Comparison of ENCODE assay signal across 15 cellular contexts in genomic region chr10:132932461-132933307, GRCh38. TPM values are rescaled to one million over a fixed set of nuclear protein-coding genes. Genes with fewer than 3 reads are reported as not detected.
DNase-seq lines count a peak whose midpoint lies in the region; ATAC-seq and TF ChIP-seq lines count a peak whose summit lies in the region.
"Had no signal": no experiment of that assay in that cellular context is flagged by ENCODE, and none has a peak within 500 bp of the region (broad histone marks: within the 10 kb centered on the region; RNA-seq: fewer than 3 reads in every experiment).

No MANE protein-coding gene starts in this region.

- DNase-seq in activated naive CD4-positive, alpha-beta T cell treated with anti-CD3 and anti-CD28 coated beads for 36 hours = no peak
- no peak for DNase-seq in activated naive CD4-positive, alpha-beta T cell treated with Interleukin-2 at 50 U/mL for 16 hours
- DNase-seq in left lobe of liver (ENCODE audit: low spot score) (no peak), NCI-H524 (lab: John Stamatoyannopoulos, UW) (no peak)
- no peak for DNase-seq in stimulated activated naive B cell treated with anti-CD40 and anti-IgM and Interleukin-4, amounts not matched to agents 10 μg/mL and 1 μg/mL and 100 μg/mL, for 72 hours
- DNase-seq in CD8-positive, alpha-beta memory T cell = no peak
- DNase-seq: heart right ventricle, naive B cell, NCI-H345 had no signal

- H3K36me3 Mint-ChIP-seq in activated naive CD4-positive, alpha-beta T cell treated with anti-CD3 and anti-CD28 coated beads for 36 hours (ENCODE audit: low read depth) = no peaks in the 10 kb centered on the region
- peaks cover 0 to 13% of the 10 kb centered on the region in 2 donors for H3K36me3 Mint-ChIP-seq in stimulated activated naive B cell treated with anti-CD40 and anti-IgM and Interleukin-4, amounts not matched to agents 10 μg/mL and 1 μg/mL and 100 μg/mL, for 72 hours
- H3K36me3 Mint-ChIP-seq in CD8-positive, alpha-beta memory T cell = no peaks in the 10 kb centered on the region
- H3K36me3 Mint-ChIP-seq: naive B cell had no signal

- H3K36me3 ChIP-seq in Loucy (ENCODE audit: insufficient read depth, low read length) = no peaks in the 10 kb centered on the region
- no peaks in the 10 kb centered on the region for H3K36me3 ChIP-seq in CD8-positive, alpha-beta memory T cell (ENCODE audit: insufficient read depth, low read length)
- H3K36me3 ChIP-seq: esophagus muscularis mucosa, heart right ventricle had no signal

- H3K27ac Mint-ChIP-seq in activated naive CD4-positive, alpha-beta T cell treated with anti-CD3 and anti-CD28 coated beads for 36 hours = peak overlapping the region; percentile 76
- H3K27ac Mint-ChIP-seq in stimulated activated naive B cell treated with anti-CD40 and anti-IgM and Interleukin-4, amounts not matched to agents 10 μg/mL and 1 μg/mL and 100 μg/mL, for 72 hours = peak overlapping the region; percentile 90
- H3K27ac Mint-ChIP-seq in CD8-positive, alpha-beta memory T cell = no peak overlapping the region

- POLR2A ChIA-PET in CD8-positive, alpha-beta memory T cell (lab: Charles Lee) = no interaction called here

- H3K9ac ChIP-seq in Loucy (ENCODE audit: low read depth, low read length, poor library complexity, severe bottlenecking) = peak overlapping the region; percentile 72

- H3K79me2 ChIP-seq in Loucy (ENCODE audit: insufficient read depth, low read length) = no peaks in the 10 kb centered on the region

- H3K4me1 ChIP-seq in Loucy (ENCODE audit: insufficient read depth, low read length, poor library complexity, severe bottlenecking) = no peaks in the 10 kb centered on the region
- H3K4me1 ChIP-seq in CD8-positive, alpha-beta memory T cell (ENCODE audit: insufficient read depth, low read length) = no peaks in the 10 kb centered on the region
- H3K4me1 ChIP-seq: esophagus muscularis mucosa, heart right ventricle had no signal

- H3F3A ChIP-seq in Loucy (ENCODE audit: low read depth) = no peaks in the 10 kb centered on the region

- H3K9me3 Mint-ChIP-seq in activated naive CD4-positive, alpha-beta T cell treated with anti-CD3 and anti-CD28 coated beads for 36 hours = peaks cover 9% of the 10 kb centered on the region
- H3K9me3 Mint-ChIP-seq in stimulated activated naive B cell treated with anti-CD40 and anti-IgM and Interleukin-4, amounts not matched to agents 10 μg/mL and 1 μg/mL and 100 μg/mL, for 72 hours = peaks cover 11 to 16% of the 10 kb centered on the region in 2 donors
- H3K9me3 Mint-ChIP-seq in CD8-positive, alpha-beta memory T cell = no peaks in the 10 kb centered on the region

- ATAC-seq in left lobe of liver = peak; percentile 46
- ATAC-seq in stimulated activated naive B cell treated with anti-CD40 and anti-IgM and Interleukin-4, amounts not matched to agents 10 μg/mL and 1 μg/mL and 100 μg/mL, for 72 hours (replicated peaks) = no peak
- no peak for ATAC-seq in GM21367 (IDR thresholded peaks at IDR 0.05; ENCODE audit: unreplicated experiment)
- ATAC-seq: sciatic nerve had no signal

- no peaks in the 10 kb centered on the region for H3K27me3 Mint-ChIP-seq in activated naive CD4-positive, alpha-beta T cell treated with anti-CD3 and anti-CD28 coated beads for 36 hours (ENCODE audit: low read depth)
- H3K27me3 Mint-ChIP-seq in stimulated activated naive B cell treated with anti-CD40 and anti-IgM and Interleukin-4, amounts not matched to agents 10 μg/mL and 1 μg/mL and 100 μg/mL, for 72 hours = no peaks in the 10 kb centered on the region
- no peaks in the 10 kb centered on the region for H3K27me3 Mint-ChIP-seq in CD8-positive, alpha-beta memory T cell
- H3K27me3 Mint-ChIP-seq: naive B cell had no signal

- peaks cover 25% of the 10 kb centered on the region for H3K4me1 Mint-ChIP-seq in activated naive CD4-positive, alpha-beta T cell treated with anti-CD3 and anti-CD28 coated beads for 36 hours (ENCODE audit: low read depth)
- peaks cover 21 to 28% of the 10 kb centered on the region in 2 donors for H3K4me1 Mint-ChIP-seq in stimulated activated naive B cell treated with anti-CD40 and anti-IgM and Interleukin-4, amounts not matched to agents 10 μg/mL and 1 μg/mL and 100 μg/mL, for 72 hours
- H3K4me1 Mint-ChIP-seq in CD8-positive, alpha-beta memory T cell = peaks cover 0 to 2% (median 0%) of the 10 kb centered on the region in 3 donors

- H3K27me3 ChIP-seq in Loucy (ENCODE audit: insufficient read depth, low read length, poor library complexity, severe bottlenecking) = no peaks in the 10 kb centered on the region
- H3K27me3 ChIP-seq in CD8-positive, alpha-beta memory T cell (ENCODE audit: insufficient read depth, low read length, poor library complexity, severe bottlenecking) = no peaks in the 10 kb centered on the region

- no peak overlapping the region for H2AFZ ChIP-seq in Loucy (ENCODE audit: low read length)

- H4K20me1 ChIP-seq in Loucy (ENCODE audit: insufficient read depth, low read length, poor library complexity, severe bottlenecking) = no peaks in the 10 kb centered on the region

- H3K4me2 ChIP-seq in Loucy (ENCODE audit: low read depth, low read length, poor library complexity, severe bottlenecking) = no peak overlapping the region

- no peak overlapping the region for H3K4me3 Mint-ChIP-seq in activated naive CD4-positive, alpha-beta T cell treated with anti-CD3 and anti-CD28 coated beads for 36 hours
- H3K4me3 Mint-ChIP-seq in stimulated activated naive B cell treated with anti-CD40 and anti-IgM and Interleukin-4, amounts not matched to agents 10 μg/mL and 1 μg/mL and 100 μg/mL, for 72 hours = no peak overlapping the region
- no peak overlapping the region for H3K4me3 Mint-ChIP-seq in CD8-positive, alpha-beta memory T cell

- H3K9me3 ChIP-seq in Loucy (ENCODE audit: insufficient read depth, low read depth, low read length) = no peaks in the 10 kb centered on the region
- no peaks in the 10 kb centered on the region for H3K9me3 ChIP-seq in CD8-positive, alpha-beta memory T cell (ENCODE audit: low read length)
- H3K9me3 ChIP-seq: esophagus muscularis mucosa, heart right ventricle had no signal

- intact Hi-C loops in activated naive CD4-positive, alpha-beta T cell treated with anti-CD3 and anti-CD28 coated beads for 36 hours (cut with micrococcal nuclease) = loop anchor here (5.0 to 10.0 kb wide), 2 partner anchors 345 to 462 kb away; partner anchors contain the start of genes ADAM8 and MTG1

- H3K9me2 ChIP-seq in Loucy (replicated peaks; ENCODE audit: low read depth, low read length) = no peaks in the 10 kb centered on the region

- H3K4me3 ChIP-seq in Loucy (ENCODE audit: low read length, poor library complexity, severe bottlenecking) = no peak overlapping the region
- no peak overlapping the region for H3K4me3 ChIP-seq in CD8-positive, alpha-beta memory T cell (ENCODE audit: low read length)
- H3K4me3 ChIP-seq: esophagus muscularis mucosa, heart right ventricle, SK-N-MC had no signal

- CTCF ChIA-PET in activated naive CD4-positive, alpha-beta T cell treated with anti-CD3 and anti-CD28 coated beads for 36 hours (lab: Charles Lee) = no interaction called here
- CTCF ChIA-PET in CD8-positive, alpha-beta memory T cell (lab: Charles Lee) = no interaction called here

- no peak overlapping the region for H3K27ac ChIP-seq in CD8-positive, alpha-beta memory T cell (ENCODE audit: low read depth, low read length)
- H3K27ac ChIP-seq: esophagus muscularis mucosa, heart right ventricle, SK-N-MC had no signal

- TF ChIP-seq CTCF in Loucy (conservative IDR thresholded peaks at IDR 0.05; ENCODE audit: low read length) = no peak

RNA-seq across cellular contexts. Expression of gene CFAP46, which starts 9.7 kb away (rescaled TPM):
- not detected for total RNA-seq in activated naive CD4-positive, alpha-beta T cell treated with anti-CD3 and anti-CD28 coated beads for 36 hours
- total RNA-seq in left lobe of liver = 0.08 TPM
- total RNA-seq in CD8-positive, alpha-beta memory T cell = under 1 TPM in 1 of 2 experiments, not detected in 1; 0.09 TPM
- polyA plus RNA-seq in CD8-positive, alpha-beta memory T cell = not detected
- total RNA-seq: OCI-LY7 had no signal

Comparison
In these comparisons a context has a peak if more than half of its experiments do, and no peak if none do; other contexts are left out.
1. H3K27ac Mint-ChIP-seq: peak in activated naive CD4-positive, alpha-beta T cell treated with anti-CD3 and anti-CD28 coated beads for 36 hours (single experiment) and stimulated activated naive B cell treated with anti-CD40 and anti-IgM and Interleukin-4, amounts not matched to agents 10 μg/mL and 1 μg/mL and 100 μg/mL, for 72 hours (single experiment); none in CD8-positive, alpha-beta memory T cell (0 of 8).